Comparison of ENCODE assay signal across 8 cellular contexts in the genomic region with DNA sequence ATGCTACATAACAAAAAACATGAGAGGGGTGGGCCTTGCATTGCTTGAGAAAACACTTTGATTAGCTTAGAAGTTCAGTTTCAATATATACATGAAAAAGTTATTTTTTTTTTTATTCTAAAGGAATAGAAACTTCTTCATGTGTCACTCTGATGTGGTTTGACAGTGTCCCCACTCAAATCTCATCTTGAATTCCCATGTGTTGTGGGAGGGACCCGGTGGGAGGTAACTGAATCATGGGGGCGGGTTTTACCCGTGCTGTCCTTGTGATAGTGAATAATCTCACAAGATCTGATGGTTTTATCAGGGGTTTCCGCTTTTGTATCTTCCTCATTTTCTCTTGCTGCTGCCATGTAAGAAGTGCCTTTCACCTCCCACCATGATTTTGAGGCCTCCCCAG. TPM values are rescaled to one million over a fixed set of nuclear protein-coding genes. Genes with fewer than 3 reads are reported as not detected.
DNase-seq lines count a peak whose midpoint lies in the region; ATAC-seq and TF ChIP-seq lines count a peak whose summit lies in the region.
"Not testable (repeated sequence)": the region's sequence is repeated elsewhere in the genome, so short reads cannot be mapped to it uniquely, and the experiment has no call there.

No MANE protein-coding gene starts in this region.

- POLR2A ChIA-PET in CD8-positive, alpha-beta memory T cell (lab: Charles Lee); activated CD4-positive, alpha-beta T cell treated with anti-CD3 and anti-CD28 coated beads for 36 hours (lab: Charles Lee): not testable (repeated sequence)

- not testable (repeated sequence) for H3K27ac ChIP-seq in CD8-positive, alpha-beta memory T cell (ENCODE audit: low read depth, low read length)

- H3K4me3 ChIP-seq in CD8-positive, alpha-beta memory T cell (ENCODE audit: low read length), result not testable (repeated sequence)

- not testable (repeated sequence) for TF ChIP-seq CTCF in progenitor cell of endocrine pancreas (IDR thresholded peaks at IDR 0.05; ENCODE audit: unreplicated experiment)

- not testable (repeated sequence) for H3K36me3 ChIP-seq in CD8-positive, alpha-beta memory T cell (ENCODE audit: insufficient read depth, low read length)

- ATAC-seq in activated CD4-positive, alpha-beta T cell treated with anti-CD3 and anti-CD28 coated beads for 36 hours, result not testable (repeated sequence)
- peak; percentile 34 to 76 for ATAC-seq in activated T-cell treated with anti-CD3 and anti-CD28 coated beads, Interleukin-2, amount 50 U/mL, for 4 hours
- ATAC-seq in central memory CD8-positive, alpha-beta T cell (replicated peaks; ENCODE audit: extremely low read depth, poor library complexity, severe bottlenecking), result peak; percentile 43

- H3K4me1 Mint-ChIP-seq in CD8-positive, alpha-beta memory T cell, result peaks cover 27 to 57% (median 34%) of the 10 kb centered on the region in 3 donors
- peaks cover 28% of the 10 kb centered on the region for H3K4me1 Mint-ChIP-seq in activated CD4-positive, alpha-beta T cell treated with anti-CD3 and anti-CD28 coated beads for 36 hours
- peaks cover 30% of the 10 kb centered on the region for H3K4me1 Mint-ChIP-seq in activated T-cell treated with anti-CD3 and anti-CD28 coated beads, Interleukin-2, amount 50 U/mL, for 4 hours (ENCODE audit: low read depth)
- H3K4me1 Mint-ChIP-seq in central memory CD8-positive, alpha-beta T cell, result peaks cover 45% of the 10 kb centered on the region
- peaks cover 40 to 52% of the 10 kb centered on the region in 2 donors for H3K4me1 Mint-ChIP-seq in immature natural killer cell
- H3K4me1 Mint-ChIP-seq in progenitor cell of endocrine pancreas (ENCODE audit: low read depth), result peaks cover 39% of the 10 kb centered on the region

- CTCF ChIA-PET in CD8-positive, alpha-beta memory T cell (lab: Charles Lee); activated CD4-positive, alpha-beta T cell treated with anti-CD3 and anti-CD28 coated beads for 36 hours (lab: Charles Lee): not testable (repeated sequence)

- intact Hi-C loops in activated CD4-positive, alpha-beta T cell treated with anti-CD3 and anti-CD28 coated beads for 36 hours (cut with DNase I, micrococcal nuclease), result not testable (repeated sequence)

- not testable (repeated sequence) for H3K4me1 ChIP-seq in CD8-positive, alpha-beta memory T cell (ENCODE audit: insufficient read depth, low read length)

- DNase-seq in CD8-positive, alpha-beta memory T cell; activated T-cell treated with anti-CD3 and anti-CD28 coated beads, Interleukin-2, amount 50 U/mL, for 4 hours; central memory CD8-positive, alpha-beta T cell (ENCODE audit: low spot score in 2 of 2); progenitor cell of endocrine pancreas (ENCODE audit: low spot score, unreplicated experiment): not testable (repeated sequence)
- DNase-seq in activated CD4-positive, alpha-beta T cell treated with anti-CD3 and anti-CD28 coated beads for 36 hours, result peak; percentile 22
- peak; percentile 49 for DNase-seq in activated naive CD4-positive, alpha-beta T cell treated with Interleukin-2 at 50 U/mL for 16 hours
- DNase-seq in immature natural killer cell, result peak; percentile 27 to 42 (median 37)
- DNase-seq in stimulated activated CD4-positive, alpha-beta T cell treated with anti-CD3 and anti-CD28 coated beads, Interleukin-4, amount 100 ng/mL, for 4 hours, result peak; percentile 1 to 31

- not testable (repeated sequence) for H3K27me3 ChIP-seq in CD8-positive, alpha-beta memory T cell (ENCODE audit: insufficient read depth, low read length, poor library complexity, severe bottlenecking)

- peak overlapping the region in 6 of 8 donors; percentile 42 to 81 (median 66) for H3K27ac Mint-ChIP-seq in CD8-positive, alpha-beta memory T cell
- peak overlapping the region; percentile 42 for H3K27ac Mint-ChIP-seq in activated CD4-positive, alpha-beta T cell treated with anti-CD3 and anti-CD28 coated beads for 36 hours
- peak overlapping the region; percentile 72 for H3K27ac Mint-ChIP-seq in central memory CD8-positive, alpha-beta T cell (ENCODE audit: low read depth)
- H3K27ac Mint-ChIP-seq in immature natural killer cell, result peak overlapping the region; percentile 84 to 93 (median 86)
- H3K27ac Mint-ChIP-seq in progenitor cell of endocrine pancreas, result peak overlapping the region; percentile 95

- H3K27me3 Mint-ChIP-seq in CD8-positive, alpha-beta memory T cell; activated CD4-positive, alpha-beta T cell treated with anti-CD3 and anti-CD28 coated beads for 36 hours; activated T-cell treated with anti-CD3 and anti-CD28 coated beads, Interleukin-2, amount 50 U/mL, for 4 hours (ENCODE audit: low read depth); central memory CD8-positive, alpha-beta T cell; immature natural killer cell (ENCODE audit: low read depth in 3 of 3); progenitor cell of endocrine pancreas: not testable (repeated sequence)

- peaks cover 10 to 24% (median 10%) of the 10 kb centered on the region in 3 donors for H3K36me3 Mint-ChIP-seq in CD8-positive, alpha-beta memory T cell
- peaks cover 26% of the 10 kb centered on the region for H3K36me3 Mint-ChIP-seq in activated CD4-positive, alpha-beta T cell treated with anti-CD3 and anti-CD28 coated beads for 36 hours (ENCODE audit: low read depth)
- peaks cover 25% of the 10 kb centered on the region for H3K36me3 Mint-ChIP-seq in activated T-cell treated with anti-CD3 and anti-CD28 coated beads, Interleukin-2, amount 50 U/mL, for 4 hours (ENCODE audit: insufficient read depth)
- H3K36me3 Mint-ChIP-seq in central memory CD8-positive, alpha-beta T cell (ENCODE audit: insufficient read depth), result not testable (repeated sequence)
- H3K36me3 Mint-ChIP-seq in immature natural killer cell (peaks cover 0 to 18% (median 10%) of the 10 kb centered on the region in 3 donors), progenitor cell of endocrine pancreas (ENCODE audit: insufficient read depth) (peaks cover 21% of the 10 kb centered on the region)

- H3K9me3 Mint-ChIP-seq in CD8-positive, alpha-beta memory T cell; activated CD4-positive, alpha-beta T cell treated with anti-CD3 and anti-CD28 coated beads for 36 hours (ENCODE audit: low read depth); activated T-cell treated with anti-CD3 and anti-CD28 coated beads, Interleukin-2, amount 50 U/mL, for 4 hours; central memory CD8-positive, alpha-beta T cell; immature natural killer cell: not testable (repeated sequence)
- peaks cover 11% of the 10 kb centered on the region for H3K9me3 Mint-ChIP-seq in progenitor cell of endocrine pancreas (ENCODE audit: low read depth)

- H3K4me3 Mint-ChIP-seq in CD8-positive, alpha-beta memory T cell, result peak overlapping the region in 1 of 7 donors; percentile 78
- H3K4me3 Mint-ChIP-seq in activated CD4-positive, alpha-beta T cell treated with anti-CD3 and anti-CD28 coated beads for 36 hours; activated T-cell treated with anti-CD3 and anti-CD28 coated beads, Interleukin-2, amount 50 U/mL, for 4 hours; progenitor cell of endocrine pancreas (ENCODE audit: low read depth): not testable (repeated sequence)
- H3K4me3 Mint-ChIP-seq in central memory CD8-positive, alpha-beta T cell, result peak overlapping the region; percentile 37
- peak overlapping the region; percentile 22 to 69 (median 48) for H3K4me3 Mint-ChIP-seq in immature natural killer cell

- H3K9me3 ChIP-seq in CD8-positive, alpha-beta memory T cell (ENCODE audit: low read length), result not testable (repeated sequence)

RNA-seq across cellular contexts. Expression of a gene that starts 32.4 kb away (rescaled TPM):
- total RNA-seq in CD8-positive, alpha-beta memory T cell, result 10 to 100 TPM; 13.2 to 16.7 TPM
- polyA plus RNA-seq in CD8-positive, alpha-beta memory T cell, result 8.2 TPM
- total RNA-seq in activated CD4-positive, alpha-beta T cell treated with anti-CD3 and anti-CD28 coated beads for 36 hours, result 10 to 100 TPM; 10.9 to 14.7 TPM
- total RNA-seq in activated T-cell treated with anti-CD3 and anti-CD28 coated beads, Interleukin-2, amount 50 U/mL, for 4 hours, result 10 to 100 TPM; 12.2 to 16.7 (median 14.6) TPM
- polyA plus RNA-seq in immature natural killer cell, result 1 to 10 TPM; 5.8 to 9.7 (median 5.9) TPM
- 43.7 and 46.8 TPM in 2 replicates for total RNA-seq in progenitor cell of endocrine pancreas

Comparison
In these comparisons a context has a peak if more than half of its experiments do, and no peak if none do; other contexts are left out.
1. H3K27ac Mint-ChIP-seq: peak in every context shown above with its lines; median percentile 95 in progenitor cell of endocrine pancreas; 86 in immature natural killer cell; 72 in central memory CD8-positive, alpha-beta T cell; 66 in CD8-positive, alpha-beta memory T cell; 42 in activated CD4-positive, alpha-beta T cell treated with anti-CD3 and anti-CD28 coated beads for 36 hours.